In the genomic region with DNA sequence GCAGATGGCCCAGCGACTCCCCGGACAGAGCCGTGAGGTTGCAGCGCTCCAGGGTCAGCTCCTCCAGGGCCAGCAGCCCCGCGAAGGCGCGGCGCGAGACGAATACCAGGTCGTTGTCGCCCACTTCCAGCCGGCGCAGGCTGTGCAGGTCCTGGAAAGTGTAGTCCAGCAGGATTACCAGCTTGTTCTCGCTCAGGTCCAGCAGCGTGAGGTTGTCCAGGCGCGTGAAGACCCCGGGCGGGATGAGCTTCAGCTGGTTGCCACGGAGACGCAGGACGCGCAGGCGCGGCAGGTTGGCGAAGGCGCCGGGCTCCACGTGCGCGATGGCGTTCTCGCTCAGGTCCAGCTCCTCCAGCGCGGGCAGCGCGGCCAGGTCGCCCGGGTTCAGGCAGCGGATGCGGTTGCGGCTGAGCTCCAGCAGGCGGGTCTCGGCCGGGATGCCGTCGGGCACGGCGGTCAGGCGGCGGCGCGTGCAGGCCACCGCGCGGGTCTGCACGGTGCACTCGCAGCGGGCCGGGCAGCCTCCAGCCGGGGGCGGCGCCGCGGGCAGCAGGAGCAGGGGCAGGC, we compare ENCODE assay signal across 1 cellular context.
TF ChIP-seq lines count a peak whose summit lies in the region.

No MANE protein-coding gene starts in this region.

TF ChIP-seq in HepG2, 621 proteins besides CTCF, POLR2A, EP300 and RAD21 (continued from another document):
- TF ChIP-seq, protein P1, sequence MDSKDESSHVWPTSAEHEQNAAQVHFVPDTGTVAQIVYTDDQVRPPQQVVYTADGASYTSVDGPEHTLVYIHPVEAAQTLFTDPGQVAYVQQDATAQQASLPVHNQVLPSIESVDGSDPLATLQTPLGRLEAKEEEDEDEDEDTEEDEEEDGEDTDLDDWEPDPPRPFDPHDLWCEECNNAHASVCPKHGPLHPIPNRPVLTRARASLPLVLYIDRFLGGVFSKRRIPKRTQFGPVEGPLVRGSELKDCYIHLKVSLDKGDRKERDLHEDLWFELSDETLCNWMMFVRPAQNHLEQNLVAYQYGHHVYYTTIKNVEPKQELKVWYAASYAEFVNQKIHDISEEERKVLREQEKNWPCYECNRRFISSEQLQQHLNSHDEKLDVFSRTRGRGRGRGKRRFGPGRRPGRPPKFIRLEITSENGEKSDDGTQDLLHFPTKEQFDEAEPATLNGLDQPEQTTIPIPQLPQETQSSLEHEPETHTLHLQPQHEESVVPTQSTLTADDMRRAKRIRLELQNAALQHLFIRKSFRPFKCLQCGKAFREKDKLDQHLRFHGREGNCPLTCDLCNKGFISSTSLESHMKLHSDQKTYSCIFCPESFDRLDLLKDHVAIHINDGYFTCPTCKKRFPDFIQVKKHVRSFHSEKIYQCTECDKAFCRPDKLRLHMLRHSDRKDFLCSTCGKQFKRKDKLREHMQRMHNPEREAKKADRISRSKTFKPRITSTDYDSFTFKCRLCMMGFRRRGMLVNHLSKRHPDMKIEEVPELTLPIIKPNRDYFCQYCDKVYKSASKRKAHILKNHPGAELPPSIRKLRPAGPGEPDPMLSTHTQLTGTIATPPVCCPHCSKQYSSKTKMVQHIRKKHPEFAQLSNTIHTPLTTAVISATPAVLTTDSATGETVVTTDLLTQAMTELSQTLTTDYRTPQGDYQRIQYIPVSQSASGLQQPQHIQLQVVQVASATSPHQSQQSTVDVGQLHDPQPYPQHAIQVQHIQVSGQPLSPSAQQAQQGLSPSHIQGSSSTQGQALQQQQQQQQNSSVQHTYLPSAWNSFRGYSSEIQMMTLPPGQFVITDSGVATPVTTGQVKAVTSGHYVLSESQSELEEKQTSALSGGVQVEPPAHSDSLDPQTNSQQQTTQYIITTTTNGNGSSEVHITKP (CRISPR knock-in tag; IDR thresholded peaks at IDR 0.05; ENCODE audit: low read depth): no peak
- TF ChIP-seq, protein P2, sequence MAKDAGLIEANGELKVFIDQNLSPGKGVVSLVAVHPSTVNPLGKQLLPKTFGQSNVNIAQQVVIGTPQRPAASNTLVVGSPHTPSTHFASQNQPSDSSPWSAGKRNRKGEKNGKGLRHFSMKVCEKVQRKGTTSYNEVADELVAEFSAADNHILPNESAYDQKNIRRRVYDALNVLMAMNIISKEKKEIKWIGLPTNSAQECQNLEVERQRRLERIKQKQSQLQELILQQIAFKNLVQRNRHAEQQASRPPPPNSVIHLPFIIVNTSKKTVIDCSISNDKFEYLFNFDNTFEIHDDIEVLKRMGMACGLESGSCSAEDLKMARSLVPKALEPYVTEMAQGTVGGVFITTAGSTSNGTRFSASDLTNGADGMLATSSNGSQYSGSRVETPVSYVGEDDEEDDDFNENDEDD (CRISPR knock-in tag; IDR thresholded peaks at IDR 0.05; ENCODE audit: borderline replicate concordance): peak; percentile 14; the same call in 1 of the 2 replicates
- TF ChIP-seq ZIK1 (CRISPR knock-in tag; IDR thresholded peaks at IDR 0.05; ENCODE audit: borderline replicate concordance, low read depth) (no peak), SRY (CRISPR knock-in tag; IDR thresholded peaks at IDR 0.05) (no peak), SNRNP70 (IDR thresholded peaks at IDR 0.05; ENCODE audit: low read depth, low read length) (no peak), KDM1A (CRISPR knock-in tag; IDR thresholded peaks at IDR 0.05) (no peak), REPIN1 (CRISPR knock-in tag; IDR thresholded peaks at IDR 0.05; ENCODE audit: borderline replicate concordance, low read depth) (no peak), NFYC (CRISPR knock-in tag; IDR thresholded peaks at IDR 0.05) (no peak), CENPT (CRISPR knock-in tag; IDR thresholded peaks at IDR 0.05; ENCODE audit: low read depth) (0 out of 2 replicates have a peak, but pooled peaks have one; percentile 59), SAP130 (CRISPR knock-in tag; IDR thresholded peaks at IDR 0.05; ENCODE audit: low read depth) (peak; percentile 41; the same call in 1 of the 2 replicates), TBX2 (CRISPR knock-in tag; IDR thresholded peaks at IDR 0.05; ENCODE audit: borderline replicate concordance) (peak; percentile 50; the same call in 1 of the 2 replicates), ZSCAN21 (CRISPR knock-in tag; IDR thresholded peaks at IDR 0.05; ENCODE audit: borderline replicate concordance) (peak; percentile 49; the same call in 1 of the 2 replicates)
- TF ChIP-seq, protein P3, sequence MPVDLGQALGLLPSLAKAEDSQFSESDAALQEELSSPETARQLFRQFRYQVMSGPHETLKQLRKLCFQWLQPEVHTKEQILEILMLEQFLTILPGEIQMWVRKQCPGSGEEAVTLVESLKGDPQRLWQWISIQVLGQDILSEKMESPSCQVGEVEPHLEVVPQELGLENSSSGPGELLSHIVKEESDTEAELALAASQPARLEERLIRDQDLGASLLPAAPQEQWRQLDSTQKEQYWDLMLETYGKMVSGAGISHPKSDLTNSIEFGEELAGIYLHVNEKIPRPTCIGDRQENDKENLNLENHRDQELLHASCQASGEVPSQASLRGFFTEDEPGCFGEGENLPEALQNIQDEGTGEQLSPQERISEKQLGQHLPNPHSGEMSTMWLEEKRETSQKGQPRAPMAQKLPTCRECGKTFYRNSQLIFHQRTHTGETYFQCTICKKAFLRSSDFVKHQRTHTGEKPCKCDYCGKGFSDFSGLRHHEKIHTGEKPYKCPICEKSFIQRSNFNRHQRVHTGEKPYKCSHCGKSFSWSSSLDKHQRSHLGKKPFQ (CRISPR knock-in tag; IDR thresholded peaks at IDR 0.05; ENCODE audit: insufficient replicate concordance): peak; percentile 59
- TF ChIP-seq, protein P4, sequence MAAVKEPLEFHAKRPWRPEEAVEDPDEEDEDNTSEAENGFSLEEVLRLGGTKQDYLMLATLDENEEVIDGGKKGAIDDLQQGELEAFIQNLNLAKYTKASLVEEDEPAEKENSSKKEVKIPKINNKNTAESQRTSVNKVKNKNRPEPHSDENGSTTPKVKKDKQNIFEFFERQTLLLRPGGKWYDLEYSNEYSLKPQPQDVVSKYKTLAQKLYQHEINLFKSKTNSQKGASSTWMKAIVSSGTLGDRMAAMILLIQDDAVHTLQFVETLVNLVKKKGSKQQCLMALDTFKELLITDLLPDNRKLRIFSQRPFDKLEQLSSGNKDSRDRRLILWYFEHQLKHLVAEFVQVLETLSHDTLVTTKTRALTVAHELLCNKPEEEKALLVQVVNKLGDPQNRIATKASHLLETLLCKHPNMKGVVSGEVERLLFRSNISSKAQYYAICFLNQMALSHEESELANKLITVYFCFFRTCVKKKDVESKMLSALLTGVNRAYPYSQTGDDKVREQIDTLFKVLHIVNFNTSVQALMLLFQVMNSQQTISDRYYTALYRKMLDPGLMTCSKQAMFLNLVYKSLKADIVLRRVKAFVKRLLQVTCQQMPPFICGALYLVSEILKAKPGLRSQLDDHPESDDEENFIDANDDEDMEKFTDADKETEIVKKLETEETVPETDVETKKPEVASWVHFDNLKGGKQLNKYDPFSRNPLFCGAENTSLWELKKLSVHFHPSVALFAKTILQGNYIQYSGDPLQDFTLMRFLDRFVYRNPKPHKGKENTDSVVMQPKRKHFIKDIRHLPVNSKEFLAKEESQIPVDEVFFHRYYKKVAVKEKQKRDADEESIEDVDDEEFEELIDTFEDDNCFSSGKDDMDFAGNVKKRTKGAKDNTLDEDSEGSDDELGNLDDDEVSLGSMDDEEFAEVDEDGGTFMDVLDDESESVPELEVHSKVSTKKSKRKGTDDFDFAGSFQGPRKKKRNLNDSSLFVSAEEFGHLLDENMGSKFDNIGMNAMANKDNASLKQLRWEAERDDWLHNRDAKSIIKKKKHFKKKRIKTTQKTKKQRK (IDR thresholded peaks at IDR 0.05; ENCODE audit: low read length): no peak
